ENCODE assay signal across 16 cellular contexts in genomic region chr18:4586729-4587128, GRCh38.
"Had no signal": no experiment of that assay in that cellular context is flagged by ENCODE, and none has a peak within 500 bp of the region (broad histone marks: within the 10 kb centered on the region; RNA-seq: fewer than 3 reads in every experiment).

No MANE protein-coding gene starts in this region.

- H3K36me3 ChIP-seq: breast epithelium, upper lobe of right lung had no signal

- DNase-seq: activated effector memory CD4-positive, alpha-beta T cell treated with Interleukin-2 at 50 U/mL for 16 hours; activated T-cell treated with anti-CD3 and anti-CD28 coated beads, Interleukin-2, amount 50 U/mL, for 24 hours; amniotic stem cell; dermis blood vessel endothelial cell; endodermal cell; erythroblast; immature natural killer cell; left colon; stimulated activated CD4-positive, alpha-beta T cell treated with anti-CD3 and anti-CD28 coated beads, Interleukin-15, amount 100 ng/mL, for 24 hours; stimulated activated CD4-positive, alpha-beta T cell treated with anti-CD3 and anti-CD28 coated beads, Interleukin-4, amount 100 ng/mL, for 24 hours; upper lobe of right lung had no signal

- H3K9me3 ChIP-seq: breast epithelium, upper lobe of right lung had no signal

- H3K9me3 Mint-ChIP-seq: endodermal cell, nephron had no signal

- H3K4me1 ChIP-seq: breast epithelium, upper lobe of right lung had no signal

- H3K4me3 ChIP-seq: breast epithelium, upper lobe of right lung had no signal

- H3K4me1 Mint-ChIP-seq: activated naive CD4-positive, alpha-beta T cell treated with anti-CD3 and anti-CD28 coated beads, Interleukin-2, amount 50 U/mL, for 24 hours; immature natural killer cell; nephron had no signal

- H3K4me3 Mint-ChIP-seq: activated naive CD4-positive, alpha-beta T cell treated with anti-CD3 and anti-CD28 coated beads, Interleukin-2, amount 50 U/mL, for 24 hours; activated T-cell treated with anti-CD3 and anti-CD28 coated beads, Interleukin-2, amount 50 U/mL, for 24 hours; endodermal cell; immature natural killer cell; nephron; stimulated activated naive CD8-positive, alpha-beta T cell treated with anti-CD3 and anti-CD28 coated beads, Interleukin-15, Interleukin-2, amounts not matched to agents 100 ng/mL and 50 ng/mL, for 24 hours; T-helper 1 cell treated with Interleukin-12 subunit alpha and Interleukin-12 subunit beta and Interleukin-4 antibody, amounts not matched to agents 30 μg/mL and 1 μg/mL, for 36 hours had no signal

- H3K27me3 ChIP-seq: breast epithelium, upper lobe of right lung had no signal

- H3K27ac Mint-ChIP-seq: activated naive CD4-positive, alpha-beta T cell treated with anti-CD3 and anti-CD28 coated beads, Interleukin-2, amount 50 U/mL, for 24 hours; activated T-cell treated with anti-CD3 and anti-CD28 coated beads, Interleukin-2, amount 50 U/mL, for 24 hours; endodermal cell; immature natural killer cell; nephron; stimulated activated naive CD8-positive, alpha-beta T cell treated with anti-CD3 and anti-CD28 coated beads, Interleukin-15, Interleukin-2, amounts not matched to agents 100 ng/mL and 50 ng/mL, for 24 hours; T-helper 1 cell treated with Interleukin-12 subunit alpha and Interleukin-12 subunit beta and Interleukin-4 antibody, amounts not matched to agents 30 μg/mL and 1 μg/mL, for 36 hours had no signal

- ATAC-seq: left colon, upper lobe of right lung had no signal

- H3K27me3 Mint-ChIP-seq: activated naive CD4-positive, alpha-beta T cell treated with anti-CD3 and anti-CD28 coated beads, Interleukin-2, amount 50 U/mL, for 24 hours; activated T-cell treated with anti-CD3 and anti-CD28 coated beads, Interleukin-2, amount 50 U/mL, for 24 hours; stimulated activated naive CD8-positive, alpha-beta T cell treated with anti-CD3 and anti-CD28 coated beads, Interleukin-15, Interleukin-2, amounts not matched to agents 100 ng/mL and 50 ng/mL, for 24 hours had no signal

- H3K36me3 Mint-ChIP-seq: activated naive CD4-positive, alpha-beta T cell treated with anti-CD3 and anti-CD28 coated beads, Interleukin-2, amount 50 U/mL, for 24 hours had no signal

- H3K27ac ChIP-seq: breast epithelium, upper lobe of right lung had no signal
